ENCODE assay signal across 1 cellular context in genomic region chr18:8620845-8621244, GRCh38.
TF ChIP-seq lines count a peak whose summit lies in the region.

No MANE protein-coding gene starts in this region.

TF ChIP-seq in GM23338, 12 proteins besides CTCF, POLR2A, EP300 and RAD21:
- no peak for TF ChIP-seq EZH2phosphoT487 (IDR thresholded peaks at IDR 0.05; ENCODE audit: unreplicated experiment)
- TF ChIP-seq ZNF462 (CRISPR knock-in tag; IDR thresholded peaks at IDR 0.05) = no peak
- no peak for TF ChIP-seq EZH2 (IDR thresholded peaks at IDR 0.05; ENCODE audit: low read depth, unreplicated experiment)
- no peak for TF ChIP-seq POLR2AphosphoS5 (IDR thresholded peaks at IDR 0.05; ENCODE audit: low read depth)
- no peak for TF ChIP-seq ZNF331 (CRISPR knock-in tag; IDR thresholded peaks at IDR 0.05; ENCODE audit: low read depth)
- no peak for TF ChIP-seq CREB1 (CRISPR knock-in tag; IDR thresholded peaks at IDR 0.05; ENCODE audit: low read depth)
- no peak for TF ChIP-seq ETS1 (IDR thresholded peaks at IDR 0.05)
- no peak for TF ChIP-seq STAT1 (IDR thresholded peaks at IDR 0.05; ENCODE audit: unreplicated experiment)
- no peak for TF ChIP-seq REST (IDR thresholded peaks at IDR 0.05; ENCODE audit: unreplicated experiment)
- TF ChIP-seq NANOG (IDR thresholded peaks at IDR 0.05; ENCODE audit: borderline replicate concordance) = no peak
- no peak for TF ChIP-seq JUNB (IDR thresholded peaks at IDR 0.05; ENCODE audit: unreplicated experiment)
- no peak for TF ChIP-seq ZNF114 (CRISPR knock-in tag; IDR thresholded peaks at IDR 0.05)
